2 cellular contexts compared by ENCODE assay signal in genomic region chr15:66387176-66388056, GRCh38.
A peak's percentile ranks its signal among the peaks of the same experiment; 100 is the strongest.
TF ChIP-seq lines count a peak whose summit lies in the region.

No MANE protein-coding gene starts in this region.

TF ChIP-seq in HEK293, 187 proteins besides CTCF, POLR2A, EP300 and RAD21 (continues in another document):
- TF ChIP-seq, protein P1, sequence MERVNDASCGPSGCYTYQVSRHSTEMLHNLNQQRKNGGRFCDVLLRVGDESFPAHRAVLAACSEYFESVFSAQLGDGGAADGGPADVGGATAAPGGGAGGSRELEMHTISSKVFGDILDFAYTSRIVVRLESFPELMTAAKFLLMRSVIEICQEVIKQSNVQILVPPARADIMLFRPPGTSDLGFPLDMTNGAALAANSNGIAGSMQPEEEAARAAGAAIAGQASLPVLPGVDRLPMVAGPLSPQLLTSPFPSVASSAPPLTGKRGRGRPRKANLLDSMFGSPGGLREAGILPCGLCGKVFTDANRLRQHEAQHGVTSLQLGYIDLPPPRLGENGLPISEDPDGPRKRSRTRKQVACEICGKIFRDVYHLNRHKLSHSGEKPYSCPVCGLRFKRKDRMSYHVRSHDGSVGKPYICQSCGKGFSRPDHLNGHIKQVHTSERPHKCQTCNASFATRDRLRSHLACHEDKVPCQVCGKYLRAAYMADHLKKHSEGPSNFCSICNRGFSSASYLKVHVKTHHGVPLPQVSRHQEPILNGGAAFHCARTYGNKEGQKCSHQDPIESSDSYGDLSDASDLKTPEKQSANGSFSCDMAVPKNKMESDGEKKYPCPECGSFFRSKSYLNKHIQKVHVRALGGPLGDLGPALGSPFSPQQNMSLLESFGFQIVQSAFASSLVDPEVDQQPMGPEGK (tag by site-specific recombination; IDR thresholded peaks at IDR 0.05): peak; percentile 76
- peak; percentile 80 for TF ChIP-seq IKZF3 (tag by site-specific recombination; IDR thresholded peaks at IDR 0.05)
- no peak for TF ChIP-seq HOXD13 (CRISPR knock-in tag; IDR thresholded peaks at IDR 0.05; ENCODE audit: borderline replicate concordance)
- no peak for TF ChIP-seq ZNF169 (tag by site-specific recombination; IDR thresholded peaks at IDR 0.05)
- TF ChIP-seq ZNF660 (tag by site-specific recombination; IDR thresholded peaks at IDR 0.05): peak; percentile 61
- 0 out of 2 replicates have a peak, but pooled peaks have one; percentile 7 for TF ChIP-seq ZNF792 (tag by site-specific recombination; IDR thresholded peaks at IDR 0.05)
- no peak for TF ChIP-seq SP3 (tag by site-specific recombination; IDR thresholded peaks at IDR 0.05)
- no peak for TF ChIP-seq ZNF16 (tag by site-specific recombination; IDR thresholded peaks at IDR 0.05; ENCODE audit: low read depth)
- no peak for TF ChIP-seq ZNF274 (IDR thresholded peaks at IDR 0.05; ENCODE audit: low read length)
- TF ChIP-seq ZNF274 (tag by site-specific recombination; IDR thresholded peaks at IDR 0.05; ENCODE audit: borderline replicate concordance): no peak
- peak; percentile 62 for TF ChIP-seq ZBTB8A (tag by site-specific recombination; IDR thresholded peaks at IDR 0.05)
- TF ChIP-seq ZNF600 (tag by site-specific recombination; IDR thresholded peaks at IDR 0.05): peak; percentile 73
- TF ChIP-seq ZNF670 (tag by site-specific recombination; IDR thresholded peaks at IDR 0.05; ENCODE audit: low read depth): no peak
- TF ChIP-seq, protein P2, sequence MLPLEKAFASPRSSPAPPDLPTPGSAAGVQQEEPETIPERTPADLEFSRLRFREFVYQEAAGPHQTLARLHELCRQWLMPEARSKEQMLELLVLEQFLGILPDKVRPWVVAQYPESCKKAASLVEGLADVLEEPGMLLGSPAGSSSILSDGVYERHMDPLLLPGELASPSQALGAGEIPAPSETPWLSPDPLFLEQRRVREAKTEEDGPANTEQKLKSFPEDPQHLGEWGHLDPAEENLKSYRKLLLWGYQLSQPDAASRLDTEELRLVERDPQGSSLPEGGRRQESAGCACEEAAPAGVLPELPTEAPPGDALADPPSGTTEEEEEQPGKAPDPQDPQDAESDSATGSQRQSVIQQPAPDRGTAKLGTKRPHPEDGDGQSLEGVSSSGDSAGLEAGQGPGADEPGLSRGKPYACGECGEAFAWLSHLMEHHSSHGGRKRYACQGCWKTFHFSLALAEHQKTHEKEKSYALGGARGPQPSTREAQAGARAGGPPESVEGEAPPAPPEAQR (tag by site-specific recombination; IDR thresholded peaks at IDR 0.05): no peak
- TF ChIP-seq GLIS2 (tag by site-specific recombination; IDR thresholded peaks at IDR 0.05): peak; percentile 48; the same call in 1 of the 2 replicates
- TF ChIP-seq SCRT2 (tag by site-specific recombination; IDR thresholded peaks at IDR 0.05): peak; percentile 99
- TF ChIP-seq, protein P3, sequence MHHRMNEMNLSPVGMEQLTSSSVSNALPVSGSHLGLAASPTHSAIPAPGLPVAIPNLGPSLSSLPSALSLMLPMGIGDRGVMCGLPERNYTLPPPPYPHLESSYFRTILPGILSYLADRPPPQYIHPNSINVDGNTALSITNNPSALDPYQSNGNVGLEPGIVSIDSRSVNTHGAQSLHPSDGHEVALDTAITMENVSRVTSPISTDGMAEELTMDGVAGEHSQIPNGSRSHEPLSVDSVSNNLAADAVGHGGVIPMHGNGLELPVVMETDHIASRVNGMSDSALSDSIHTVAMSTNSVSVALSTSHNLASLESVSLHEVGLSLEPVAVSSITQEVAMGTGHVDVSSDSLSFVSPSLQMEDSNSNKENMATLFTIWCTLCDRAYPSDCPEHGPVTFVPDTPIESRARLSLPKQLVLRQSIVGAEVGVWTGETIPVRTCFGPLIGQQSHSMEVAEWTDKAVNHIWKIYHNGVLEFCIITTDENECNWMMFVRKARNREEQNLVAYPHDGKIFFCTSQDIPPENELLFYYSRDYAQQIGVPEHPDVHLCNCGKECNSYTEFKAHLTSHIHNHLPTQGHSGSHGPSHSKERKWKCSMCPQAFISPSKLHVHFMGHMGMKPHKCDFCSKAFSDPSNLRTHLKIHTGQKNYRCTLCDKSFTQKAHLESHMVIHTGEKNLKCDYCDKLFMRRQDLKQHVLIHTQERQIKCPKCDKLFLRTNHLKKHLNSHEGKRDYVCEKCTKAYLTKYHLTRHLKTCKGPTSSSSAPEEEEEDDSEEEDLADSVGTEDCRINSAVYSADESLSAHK (tag by site-specific recombination; IDR thresholded peaks at IDR 0.05): peak; percentile 65
- TF ChIP-seq, protein P4, sequence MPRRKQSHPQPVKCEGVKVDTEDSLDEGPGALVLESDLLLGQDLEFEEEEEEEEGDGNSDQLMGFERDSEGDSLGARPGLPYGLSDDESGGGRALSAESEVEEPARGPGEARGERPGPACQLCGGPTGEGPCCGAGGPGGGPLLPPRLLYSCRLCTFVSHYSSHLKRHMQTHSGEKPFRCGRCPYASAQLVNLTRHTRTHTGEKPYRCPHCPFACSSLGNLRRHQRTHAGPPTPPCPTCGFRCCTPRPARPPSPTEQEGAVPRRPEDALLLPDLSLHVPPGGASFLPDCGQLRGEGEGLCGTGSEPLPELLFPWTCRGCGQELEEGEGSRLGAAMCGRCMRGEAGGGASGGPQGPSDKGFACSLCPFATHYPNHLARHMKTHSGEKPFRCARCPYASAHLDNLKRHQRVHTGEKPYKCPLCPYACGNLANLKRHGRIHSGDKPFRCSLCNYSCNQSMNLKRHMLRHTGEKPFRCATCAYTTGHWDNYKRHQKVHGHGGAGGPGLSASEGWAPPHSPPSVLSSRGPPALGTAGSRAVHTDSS (tag by site-specific recombination; IDR thresholded peaks at IDR 0.05): peak; percentile 59; the same call in 1 of the 2 replicates
- no peak for TF ChIP-seq ZBTB44 (tag by site-specific recombination; IDR thresholded peaks at IDR 0.05)
- 0 out of 2 replicates have a peak, but pooled peaks have one; percentile 5 for TF ChIP-seq YY1 (tag by site-specific recombination; IDR thresholded peaks at IDR 0.05)
- 0 out of 2 replicates have a peak, but pooled peaks have one; percentile 33 for TF ChIP-seq ZSCAN30 (tag by site-specific recombination; IDR thresholded peaks at IDR 0.05)

TF ChIP-seq in H1, 55 proteins besides CTCF, POLR2A, EP300 and RAD21:
- no peak for TF ChIP-seq MAX (IDR thresholded peaks at IDR 0.05)
- peak; percentile 8; the same call in 1 of the 2 replicates for TF ChIP-seq BACH1 (IDR thresholded peaks at IDR 0.05; ENCODE audit: low read length)
- peak; percentile 67 for TF ChIP-seq RBBP5 (IDR thresholded peaks at IDR 0.05; ENCODE audit: borderline replicate concordance, low read depth, low read length)
- peak; percentile 4; the same call in 1 of the 2 replicates for TF ChIP-seq CREB1 (IDR thresholded peaks at IDR 0.05)
